In the genomic region with DNA sequence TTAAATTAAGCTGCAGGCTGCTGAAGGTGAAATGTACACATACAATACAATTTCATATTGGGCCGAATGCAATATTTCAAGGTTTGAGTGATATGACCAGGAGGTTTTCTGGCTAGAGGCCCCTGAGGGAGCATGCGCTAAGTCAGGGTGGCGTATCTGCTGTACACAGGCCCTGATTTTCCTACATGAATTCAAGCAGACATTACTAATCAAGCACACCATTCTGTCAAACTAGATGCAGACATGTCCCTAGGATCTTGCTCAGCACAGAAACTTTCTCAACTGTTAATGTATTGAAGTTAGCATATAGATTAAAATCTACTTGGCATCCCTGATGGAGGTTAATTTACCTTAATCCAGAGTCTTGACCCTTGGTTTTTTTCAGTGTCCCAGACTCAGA, we compare ENCODE assay signal across 1 cellular context.
TF ChIP-seq lines count a peak whose summit lies in the region.

No MANE protein-coding gene starts in this region.

TF ChIP-seq in K562, 482 proteins besides CTCF, POLR2A, EP300 and RAD21:
- TF ChIP-seq CAMTA2 (CRISPR knock-in tag; conservative IDR thresholded peaks at IDR 0.05) (no peak), SLC30A9 (CRISPR knock-in tag; IDR thresholded peaks at IDR 0.05) (no peak), NRF1 (conservative IDR thresholded peaks at IDR 0.05 in 1 of 2, IDR thresholded peaks at IDR 0.05 in 1 of 2) (0 out of 4 replicates have a peak, but pooled peaks of 1 of the 2 experiments have one; percentile 28), NFIC (IDR thresholded peaks at IDR 0.05) (no peak), ZNF232 (CRISPR knock-in tag; IDR thresholded peaks at IDR 0.05) (no peak), ELF4 (CRISPR knock-in tag; IDR thresholded peaks at IDR 0.05) (no peak), ZBTB17 (CRISPR knock-in tag; IDR thresholded peaks at IDR 0.05) (peak; percentile 94), MEF2A (IDR thresholded peaks at IDR 0.05; ENCODE audit: control insufficient read depth, low read depth, low read length) (no peak), CC2D1A (IDR thresholded peaks at IDR 0.05) (no peak), ZNF436 (CRISPR knock-in tag; IDR thresholded peaks at IDR 0.05) (no peak), NCOR1 (IDR thresholded peaks at IDR 0.05) (no peak), TGIF2 (CRISPR knock-in tag; IDR thresholded peaks at IDR 0.05) (no peak), ZNF699 (CRISPR knock-in tag; IDR thresholded peaks at IDR 0.05; ENCODE audit: insufficient replicate concordance) (no peak), STAT5A (IDR thresholded peaks at IDR 0.05; ENCODE audit: borderline replicate concordance, low read length) (no peak), SPI1 (IDR thresholded peaks at IDR 0.05; ENCODE audit: borderline replicate concordance, low read depth, low read length) (no peak), ZKSCAN3 (CRISPR knock-in tag; IDR thresholded peaks at IDR 0.05) (no peak), MEF2D (tag; conservative IDR thresholded peaks at IDR 0.05; ENCODE audit: low read depth) (no peak), GABPA (tag; conservative IDR thresholded peaks at IDR 0.05; ENCODE audit: low read depth) (no peak)
- TF ChIP-seq, protein P1, sequence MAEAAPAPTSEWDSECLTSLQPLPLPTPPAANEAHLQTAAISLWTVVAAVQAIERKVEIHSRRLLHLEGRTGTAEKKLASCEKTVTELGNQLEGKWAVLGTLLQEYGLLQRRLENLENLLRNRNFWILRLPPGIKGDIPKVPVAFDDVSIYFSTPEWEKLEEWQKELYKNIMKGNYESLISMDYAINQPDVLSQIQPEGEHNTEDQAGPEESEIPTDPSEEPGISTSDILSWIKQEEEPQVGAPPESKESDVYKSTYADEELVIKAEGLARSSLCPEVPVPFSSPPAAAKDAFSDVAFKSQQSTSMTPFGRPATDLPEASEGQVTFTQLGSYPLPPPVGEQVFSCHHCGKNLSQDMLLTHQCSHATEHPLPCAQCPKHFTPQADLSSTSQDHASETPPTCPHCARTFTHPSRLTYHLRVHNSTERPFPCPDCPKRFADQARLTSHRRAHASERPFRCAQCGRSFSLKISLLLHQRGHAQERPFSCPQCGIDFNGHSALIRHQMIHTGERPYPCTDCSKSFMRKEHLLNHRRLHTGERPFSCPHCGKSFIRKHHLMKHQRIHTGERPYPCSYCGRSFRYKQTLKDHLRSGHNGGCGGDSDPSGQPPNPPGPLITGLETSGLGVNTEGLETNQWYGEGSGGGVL (CRISPR knock-in tag; IDR thresholded peaks at IDR 0.05) = no peak
- TF ChIP-seq, protein P2, sequence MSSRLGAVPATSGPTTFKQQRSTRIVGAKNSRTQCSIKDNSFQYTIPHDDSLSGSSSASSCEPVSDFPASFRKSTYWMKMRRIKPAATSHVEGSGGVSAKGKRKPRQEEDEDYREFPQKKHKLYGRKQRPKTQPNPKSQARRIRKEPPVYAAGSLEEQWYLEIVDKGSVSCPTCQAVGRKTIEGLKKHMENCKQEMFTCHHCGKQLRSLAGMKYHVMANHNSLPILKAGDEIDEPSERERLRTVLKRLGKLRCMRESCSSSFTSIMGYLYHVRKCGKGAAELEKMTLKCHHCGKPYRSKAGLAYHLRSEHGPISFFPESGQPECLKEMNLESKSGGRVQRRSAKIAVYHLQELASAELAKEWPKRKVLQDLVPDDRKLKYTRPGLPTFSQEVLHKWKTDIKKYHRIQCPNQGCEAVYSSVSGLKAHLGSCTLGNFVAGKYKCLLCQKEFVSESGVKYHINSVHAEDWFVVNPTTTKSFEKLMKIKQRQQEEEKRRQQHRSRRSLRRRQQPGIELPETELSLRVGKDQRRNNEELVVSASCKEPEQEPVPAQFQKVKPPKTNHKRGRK (tag; IDR thresholded peaks at IDR 0.05) = no peak
- TF ChIP-seq, protein P3, sequence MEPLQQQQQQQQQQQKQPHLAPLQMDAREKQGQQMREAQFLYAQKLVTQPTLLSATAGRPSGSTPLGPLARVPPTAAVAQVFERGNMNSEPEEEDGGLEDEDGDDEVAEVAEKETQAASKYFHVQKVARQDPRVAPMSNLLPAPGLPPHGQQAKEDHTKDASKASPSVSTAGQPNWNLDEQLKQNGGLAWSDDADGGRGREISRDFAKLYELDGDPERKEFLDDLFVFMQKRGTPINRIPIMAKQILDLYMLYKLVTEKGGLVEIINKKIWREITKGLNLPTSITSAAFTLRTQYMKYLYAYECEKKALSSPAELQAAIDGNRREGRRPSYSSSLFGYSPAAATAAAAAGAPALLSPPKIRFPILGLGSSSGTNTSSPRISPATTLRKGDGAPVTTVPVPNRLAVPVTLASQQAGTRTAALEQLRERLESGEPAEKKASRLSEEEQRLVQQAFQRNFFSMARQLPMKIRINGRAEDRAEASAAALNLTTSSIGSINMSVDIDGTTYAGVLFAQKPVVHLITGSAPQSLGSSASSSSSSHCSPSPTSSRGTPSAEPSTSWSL (CRISPR knock-in tag; IDR thresholded peaks at IDR 0.05; ENCODE audit: borderline replicate concordance) = no peak
- TF ChIP-seq, protein P4, sequence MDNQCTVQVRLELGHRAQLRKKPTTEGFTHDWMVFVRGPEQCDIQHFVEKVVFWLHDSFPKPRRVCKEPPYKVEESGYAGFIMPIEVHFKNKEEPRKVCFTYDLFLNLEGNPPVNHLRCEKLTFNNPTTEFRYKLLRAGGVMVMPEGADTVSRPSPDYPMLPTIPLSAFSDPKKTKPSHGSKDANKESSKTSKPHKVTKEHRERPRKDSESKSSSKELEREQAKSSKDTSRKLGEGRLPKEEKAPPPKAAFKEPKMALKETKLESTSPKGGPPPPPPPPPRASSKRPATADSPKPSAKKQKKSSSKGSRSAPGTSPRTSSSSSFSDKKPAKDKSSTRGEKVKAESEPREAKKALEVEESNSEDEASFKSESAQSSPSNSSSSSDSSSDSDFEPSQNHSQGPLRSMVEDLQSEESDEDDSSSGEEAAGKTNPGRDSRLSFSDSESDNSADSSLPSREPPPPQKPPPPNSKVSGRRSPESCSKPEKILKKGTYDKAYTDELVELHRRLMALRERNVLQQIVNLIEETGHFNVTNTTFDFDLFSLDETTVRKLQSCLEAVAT (IDR thresholded peaks at IDR 0.05) = peak in 1 of 2 experiments; percentile 76; a peak in 2 of 4 replicates
- TF ChIP-seq, protein P5, sequence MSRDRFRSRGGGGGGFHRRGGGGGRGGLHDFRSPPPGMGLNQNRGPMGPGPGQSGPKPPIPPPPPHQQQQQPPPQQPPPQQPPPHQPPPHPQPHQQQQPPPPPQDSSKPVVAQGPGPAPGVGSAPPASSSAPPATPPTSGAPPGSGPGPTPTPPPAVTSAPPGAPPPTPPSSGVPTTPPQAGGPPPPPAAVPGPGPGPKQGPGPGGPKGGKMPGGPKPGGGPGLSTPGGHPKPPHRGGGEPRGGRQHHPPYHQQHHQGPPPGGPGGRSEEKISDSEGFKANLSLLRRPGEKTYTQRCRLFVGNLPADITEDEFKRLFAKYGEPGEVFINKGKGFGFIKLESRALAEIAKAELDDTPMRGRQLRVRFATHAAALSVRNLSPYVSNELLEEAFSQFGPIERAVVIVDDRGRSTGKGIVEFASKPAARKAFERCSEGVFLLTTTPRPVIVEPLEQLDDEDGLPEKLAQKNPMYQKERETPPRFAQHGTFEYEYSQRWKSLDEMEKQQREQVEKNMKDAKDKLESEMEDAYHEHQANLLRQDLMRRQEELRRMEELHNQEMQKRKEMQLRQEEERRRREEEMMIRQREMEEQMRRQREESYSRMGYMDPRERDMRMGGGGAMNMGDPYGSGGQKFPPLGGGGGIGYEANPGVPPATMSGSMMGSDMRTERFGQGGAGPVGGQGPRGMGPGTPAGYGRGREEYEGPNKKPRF (IDR thresholded peaks at IDR 0.05; ENCODE audit: low read depth, low read length) = no peak
- TF ChIP-seq, protein P6, sequence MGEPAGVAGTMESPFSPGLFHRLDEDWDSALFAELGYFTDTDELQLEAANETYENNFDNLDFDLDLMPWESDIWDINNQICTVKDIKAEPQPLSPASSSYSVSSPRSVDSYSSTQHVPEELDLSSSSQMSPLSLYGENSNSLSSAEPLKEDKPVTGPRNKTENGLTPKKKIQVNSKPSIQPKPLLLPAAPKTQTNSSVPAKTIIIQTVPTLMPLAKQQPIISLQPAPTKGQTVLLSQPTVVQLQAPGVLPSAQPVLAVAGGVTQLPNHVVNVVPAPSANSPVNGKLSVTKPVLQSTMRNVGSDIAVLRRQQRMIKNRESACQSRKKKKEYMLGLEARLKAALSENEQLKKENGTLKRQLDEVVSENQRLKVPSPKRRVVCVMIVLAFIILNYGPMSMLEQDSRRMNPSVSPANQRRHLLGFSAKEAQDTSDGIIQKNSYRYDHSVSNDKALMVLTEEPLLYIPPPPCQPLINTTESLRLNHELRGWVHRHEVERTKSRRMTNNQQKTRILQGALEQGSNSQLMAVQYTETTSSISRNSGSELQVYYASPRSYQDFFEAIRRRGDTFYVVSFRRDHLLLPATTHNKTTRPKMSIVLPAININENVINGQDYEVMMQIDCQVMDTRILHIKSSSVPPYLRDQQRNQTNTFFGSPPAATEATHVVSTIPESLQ (CRISPR knock-in tag; IDR thresholded peaks at IDR 0.05) = no peak
TF ChIP-seq in K562: peak in this region for 3.
